In genomic region chr1:52263153-52263910, GRCh38 we compare ENCODE assay signal across 1 cellular context.
TF ChIP-seq lines count a peak whose summit lies in the region.

No MANE protein-coding gene starts in this region.

TF ChIP-seq in HepG2, 621 proteins besides CTCF, POLR2A, EP300 and RAD21:
- TF ChIP-seq ZNF333 (CRISPR knock-in tag; IDR thresholded peaks at IDR 0.05; ENCODE audit: borderline replicate concordance): no peak
- TF ChIP-seq DRAP1 (CRISPR knock-in tag; IDR thresholded peaks at IDR 0.05): 0 out of 2 replicates have a peak, but pooled peaks have one; percentile 7
- TF ChIP-seq ETV5 (CRISPR knock-in tag; IDR thresholded peaks at IDR 0.05; ENCODE audit: borderline replicate concordance): peak; percentile 31; the same call in 1 of the 2 replicates
- 0 out of 2 replicates have a peak, but pooled peaks have one; percentile 21 for TF ChIP-seq RARA (CRISPR knock-in tag; IDR thresholded peaks at IDR 0.05)
- TF ChIP-seq FOXA1 (IDR thresholded peaks at IDR 0.05): no peak
- 0 out of 2 replicates have a peak, but pooled peaks have one; percentile 41 for TF ChIP-seq FOXA1 (CRISPR knock-in tag; IDR thresholded peaks at IDR 0.05)
- peak; percentile 22; the same call in 1 of the 2 replicates for TF ChIP-seq ZNF609 (CRISPR knock-in tag; IDR thresholded peaks at IDR 0.05; ENCODE audit: borderline replicate concordance)
- no peak for TF ChIP-seq ZNF616 (CRISPR knock-in tag; IDR thresholded peaks at IDR 0.05; ENCODE audit: low read depth)
- TF ChIP-seq TCF7 (IDR thresholded peaks at IDR 0.05; ENCODE audit: low read depth): 0 out of 2 replicates have a peak, but pooled peaks have one; percentile 25
- no peak for TF ChIP-seq FOXC1 (CRISPR knock-in tag; IDR thresholded peaks at IDR 0.05; ENCODE audit: borderline replicate concordance)
- TF ChIP-seq GFI1 (CRISPR knock-in tag; IDR thresholded peaks at IDR 0.05; ENCODE audit: borderline replicate concordance): 0 out of 2 replicates have a peak, but pooled peaks have one; percentile 22
- TF ChIP-seq ASH2L (IDR thresholded peaks at IDR 0.05; ENCODE audit: insufficient read length, low read depth, low read length): no peak
- 0 out of 2 replicates have a peak, but pooled peaks have one; percentile 28 for TF ChIP-seq HOMEZ (CRISPR knock-in tag; IDR thresholded peaks at IDR 0.05; ENCODE audit: low read depth)
- TF ChIP-seq SUZ12 (IDR thresholded peaks at IDR 0.05; ENCODE audit: low read depth, low read length): no peak
- TF ChIP-seq GATAD2A (CRISPR knock-in tag; IDR thresholded peaks at IDR 0.05): peak; percentile 26; the same call in 1 of the 2 replicates
- TF ChIP-seq SAP130 (CRISPR knock-in tag; IDR thresholded peaks at IDR 0.05; ENCODE audit: low read depth): peak; percentile 47; the same call in 1 of the 2 replicates
- no peak for TF ChIP-seq JUNB (CRISPR knock-in tag; IDR thresholded peaks at IDR 0.05; ENCODE audit: borderline replicate concordance)
- no peak for TF ChIP-seq NRL (CRISPR knock-in tag; IDR thresholded peaks at IDR 0.05; ENCODE audit: borderline replicate concordance)
- TF ChIP-seq ELF3 (CRISPR knock-in tag; IDR thresholded peaks at IDR 0.05): peak; percentile 67; the same call in 1 of the 2 replicates
- 0 out of 2 replicates have a peak, but pooled peaks have one; percentile 32 for TF ChIP-seq ZGPAT (CRISPR knock-in tag; IDR thresholded peaks at IDR 0.05)
- peak; percentile 62; the same call in 1 of the 2 replicates for TF ChIP-seq ZNF740 (CRISPR knock-in tag; IDR thresholded peaks at IDR 0.05)
- peak; percentile 73 for TF ChIP-seq FOXA3 (CRISPR knock-in tag; IDR thresholded peaks at IDR 0.05)
- no peak for TF ChIP-seq PTBP1 (IDR thresholded peaks at IDR 0.05; ENCODE audit: low read depth, low read length, poor library complexity, severe bottlenecking)
- 0 out of 2 replicates have a peak, but pooled peaks have one; percentile 32 for TF ChIP-seq RXRB (CRISPR knock-in tag; IDR thresholded peaks at IDR 0.05; ENCODE audit: borderline replicate concordance)
- no peak for TF ChIP-seq ZNF75D (CRISPR knock-in tag; IDR thresholded peaks at IDR 0.05; ENCODE audit: borderline replicate concordance)
- no peak for TF ChIP-seq SOX6 (IDR thresholded peaks at IDR 0.05)
- TF ChIP-seq SOX6 (CRISPR knock-in tag; IDR thresholded peaks at IDR 0.05): peak; percentile 64; the same call in 1 of the 2 replicates
- TF ChIP-seq SP4 (CRISPR knock-in tag; IDR thresholded peaks at IDR 0.05): no peak
- TF ChIP-seq MIXL1 (CRISPR knock-in tag; IDR thresholded peaks at IDR 0.05): peak; percentile 31; the same call in 1 of the 2 replicates
- peak; percentile 47; the same call in 1 of the 2 replicates for TF ChIP-seq ARID5B (CRISPR knock-in tag; IDR thresholded peaks at IDR 0.05)
- no peak for TF ChIP-seq FOXP1 (IDR thresholded peaks at IDR 0.05)
- peak; percentile 68 for TF ChIP-seq FOXP1 (CRISPR knock-in tag; IDR thresholded peaks at IDR 0.05)
- peak; percentile 46 for TF ChIP-seq MED1 (CRISPR knock-in tag; IDR thresholded peaks at IDR 0.05)
- TF ChIP-seq SOX5 (CRISPR knock-in tag; IDR thresholded peaks at IDR 0.05; ENCODE audit: borderline replicate concordance): peak; percentile 73; the same call in 1 of the 2 replicates
- TF ChIP-seq ZNF549 (CRISPR knock-in tag; IDR thresholded peaks at IDR 0.05): no peak
- TF ChIP-seq NCOA2 (CRISPR knock-in tag; IDR thresholded peaks at IDR 0.05): 0 out of 2 replicates have a peak, but pooled peaks have one; percentile 37
- TF ChIP-seq ATM (IDR thresholded peaks at IDR 0.05; ENCODE audit: borderline replicate concordance): no peak
- no peak for TF ChIP-seq SOX13 (IDR thresholded peaks at IDR 0.05)
- TF ChIP-seq SOX13 (CRISPR knock-in tag; conservative IDR thresholded peaks at IDR 0.05 in 1 of 2, IDR thresholded peaks at IDR 0.05 in 1 of 2): peak in 1 of 2 experiments; percentile 47; a peak in 1 of 4 replicates
- peak; percentile 62 for TF ChIP-seq PATZ1 (CRISPR knock-in tag; IDR thresholded peaks at IDR 0.05)
TF ChIP-seq in HepG2: peak in this region for 24.
